ENCODE assay signal across 9 cellular contexts in genomic region chr9:113577525-113578261, GRCh38.
DNase-seq lines count a peak whose midpoint lies in the region; ATAC-seq and TF ChIP-seq lines count a peak whose summit lies in the region.
"Had no signal": no experiment of that assay in that cellular context is flagged by ENCODE, and none has a peak within 500 bp of the region (broad histone marks: within the 10 kb centered on the region; RNA-seq: fewer than 3 reads in every experiment).

No MANE protein-coding gene starts in this region.

- peak overlapping the region; percentile 89 to 91 (median 90) for H3K27ac ChIP-seq in upper lobe of left lung

- TF ChIP-seq EP300 in upper lobe of left lung (IDR thresholded peaks at IDR 0.05) = no peak

- TF ChIP-seq CTCF in upper lobe of left lung (IDR thresholded peaks at IDR 0.05) = no peak

- H3K27ac Mint-ChIP-seq in activated naive CD8-positive, alpha-beta T cell treated with anti-CD3 and anti-CD28 coated beads for 36 hours = peak overlapping the region; percentile 93

- no peak for DNase-seq in activated T-cell treated with anti-CD3 and anti-CD28 coated beads, Interleukin-2, amount 50 U/mL, for 4 hours
- DNase-seq in activated T-cell treated with anti-CD3 and anti-CD28 coated beads for 4 hours = no peak
- no peak for DNase-seq in activated naive CD8-positive, alpha-beta T cell treated with anti-CD3 and anti-CD28 coated beads for 36 hours
- peak; percentile 56 for DNase-seq in left ventricle myocardium superior
- DNase-seq in upper lobe of left lung = no peak
- DNase-seq in amygdala (lab: John Stamatoyannopoulos, UW) = no peak
- no peak for DNase-seq in nucleus accumbens (lab: John Stamatoyannopoulos, UW)
- no peak for DNase-seq in NCI-H146 treated with DMSO at 0.1 percent for 48 hours (lab: John Stamatoyannopoulos, UW; ENCODE audit: unreplicated experiment)
- DNase-seq: KG1 had no signal

- intact Hi-C loops in left ventricle myocardium superior (cut with micrococcal nuclease) = loop anchor here (10.0 kb wide), 1 partner anchor 53 kb away; no protein-coding TSS in a partner anchor

- no peaks in the 10 kb centered on the region for H3K27me3 Mint-ChIP-seq in activated T-cell treated with anti-CD3 and anti-CD28 coated beads, Interleukin-2, amount 50 U/mL, for 4 hours (ENCODE audit: low read depth)
- no peaks in the 10 kb centered on the region for H3K27me3 Mint-ChIP-seq in activated naive CD8-positive, alpha-beta T cell treated with anti-CD3 and anti-CD28 coated beads for 36 hours

- H3K36me3 Mint-ChIP-seq in activated T-cell treated with anti-CD3 and anti-CD28 coated beads, Interleukin-2, amount 50 U/mL, for 4 hours (ENCODE audit: insufficient read depth) = no peaks in the 10 kb centered on the region
- H3K36me3 Mint-ChIP-seq in activated naive CD8-positive, alpha-beta T cell treated with anti-CD3 and anti-CD28 coated beads for 36 hours = peaks cover 21% of the 10 kb centered on the region

- no peak overlapping the region for H3K4me3 ChIP-seq in upper lobe of left lung

- H3K4me1 Mint-ChIP-seq in activated T-cell treated with anti-CD3 and anti-CD28 coated beads, Interleukin-2, amount 50 U/mL, for 4 hours (ENCODE audit: low read depth) = peaks cover 80% of the 10 kb centered on the region
- H3K4me1 Mint-ChIP-seq in activated naive CD8-positive, alpha-beta T cell treated with anti-CD3 and anti-CD28 coated beads for 36 hours = peaks cover 71% of the 10 kb centered on the region

- no peaks in the 10 kb centered on the region for H3K27me3 ChIP-seq in upper lobe of left lung

- H3K36me3 ChIP-seq in upper lobe of left lung = no peaks in the 10 kb centered on the region

- 60 to 79% methylated on average over 10 to 11 of the region's 11 CpGs for WGBS in upper lobe of left lung, 2 donors

- H3K4me1 ChIP-seq in upper lobe of left lung = peaks cover 62 to 74% (median 72%) of the 10 kb centered on the region in 4 donors

- H3K4me3 Mint-ChIP-seq in activated T-cell treated with anti-CD3 and anti-CD28 coated beads, Interleukin-2, amount 50 U/mL, for 4 hours = peak overlapping the region; percentile 33
- no peak overlapping the region for H3K4me3 Mint-ChIP-seq in activated naive CD8-positive, alpha-beta T cell treated with anti-CD3 and anti-CD28 coated beads for 36 hours

- no peaks in the 10 kb centered on the region for H3K9me3 ChIP-seq in upper lobe of left lung

- TF ChIP-seq POLR2A in upper lobe of left lung (IDR thresholded peaks at IDR 0.05) = no peak

- no peak for ATAC-seq in activated T-cell treated with anti-CD3 and anti-CD28 coated beads, Interleukin-2, amount 50 U/mL, for 4 hours
- no peak for ATAC-seq in left ventricle myocardium superior
- no peak for ATAC-seq in upper lobe of left lung (ENCODE audit: low FRiP score in 2 of 2)

- no peaks in the 10 kb centered on the region for H3K9me3 Mint-ChIP-seq in activated T-cell treated with anti-CD3 and anti-CD28 coated beads, Interleukin-2, amount 50 U/mL, for 4 hours
- H3K9me3 Mint-ChIP-seq in activated naive CD8-positive, alpha-beta T cell treated with anti-CD3 and anti-CD28 coated beads for 36 hours = no peaks in the 10 kb centered on the region
